ENCODE assay signal across 22 cellular contexts in the genomic region with DNA sequence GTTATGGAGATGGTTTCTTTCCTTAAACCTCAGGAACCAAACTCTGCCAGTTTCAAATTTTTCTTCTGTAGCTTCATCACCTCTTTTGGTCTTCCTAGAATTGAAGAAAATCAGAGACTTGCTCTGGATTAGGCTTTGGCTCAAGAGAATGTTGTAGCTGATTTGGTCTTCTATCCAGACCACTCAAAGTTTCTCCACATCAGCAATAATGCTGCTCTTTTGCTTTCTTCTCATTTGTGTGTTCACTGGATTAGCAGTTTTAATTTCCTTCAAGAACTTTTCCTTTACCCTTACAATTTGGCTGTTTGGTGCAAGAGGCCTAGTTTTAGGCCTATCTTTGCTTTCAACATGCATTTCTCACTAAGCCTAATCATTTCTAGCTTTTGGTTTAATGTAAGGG.
"Had no signal": no experiment of that assay in that cellular context is flagged by ENCODE, and none has a peak within 500 bp of the region (broad histone marks: within the 10 kb centered on the region; RNA-seq: fewer than 3 reads in every experiment).

No MANE protein-coding gene starts in this region.

- H3K27ac Mint-ChIP-seq: mesothelial cell of epicardium had no signal

- H3K4me3 ChIP-seq: coronary artery, dorsolateral prefrontal cortex, esophagus muscularis mucosa, gastrocnemius medialis, heart right ventricle, left lung, lower lobe of right lung, mucosa of descending colon had no signal

- DNase-seq: dermis blood vessel endothelial cell; dorsolateral prefrontal cortex; effector CD4-positive, alpha-beta T cell; effector memory CD4-positive, alpha-beta T cell; foreskin melanocyte; gastrocnemius medialis; head of caudate nucleus; heart right ventricle; hippocampal formation; left cardiac atrium; left lung; left ventricle myocardium superior; lower lobe of right lung; mesenchymal stem cell; mucosa of descending colon had no signal

- H3K36me3 Mint-ChIP-seq: mesothelial cell of epicardium had no signal

- H3K4me1 Mint-ChIP-seq: mesothelial cell of epicardium had no signal

- H3K36me3 ChIP-seq: esophagus muscularis mucosa, gastrocnemius medialis, heart right ventricle, left lung, lower lobe of right lung had no signal

- FAIRE-seq: colon, endothelial cell of umbilical vein, islet of Langerhans, keratinocyte had no signal

- ATAC-seq: gastrocnemius medialis, heart right ventricle, left cardiac atrium, left lung, left ventricle myocardium superior, lower lobe of right lung, mucosa of descending colon had no signal

- H3K9me3 ChIP-seq: esophagus muscularis mucosa, gastrocnemius medialis, left lung, lower lobe of right lung, mucosa of descending colon had no signal

- H3K27me3 ChIP-seq: dorsolateral prefrontal cortex, esophagus muscularis mucosa, gastrocnemius medialis, heart right ventricle, left lung had no signal

- H3K4me1 ChIP-seq: esophagus muscularis mucosa, left lung, lower lobe of right lung had no signal

- H3K27ac ChIP-seq: coronary artery, dorsolateral prefrontal cortex, esophagus muscularis mucosa, gastrocnemius medialis, heart right ventricle, left lung, lower lobe of right lung had no signal

- H3K4me3 Mint-ChIP-seq: mesothelial cell of epicardium had no signal
